1 cellular context compared by ENCODE assay signal in the genomic region with DNA sequence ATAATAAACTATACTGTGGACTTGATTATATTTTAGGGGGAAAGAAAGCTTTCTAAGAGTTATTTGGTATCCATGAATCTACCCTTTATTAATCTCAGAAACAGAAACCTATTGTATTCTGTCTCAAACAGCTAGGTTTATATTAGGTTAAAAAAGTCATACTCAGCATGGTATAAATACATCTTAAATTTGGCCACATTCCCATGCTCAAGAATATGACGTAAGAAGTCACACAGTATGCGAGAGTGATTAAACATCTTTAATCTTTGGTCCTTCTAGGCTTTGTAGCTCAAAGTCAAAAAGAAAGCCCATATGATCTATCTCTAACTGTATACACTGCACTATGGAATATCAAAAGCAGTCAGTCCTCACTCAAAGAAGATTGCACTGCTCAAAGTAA.
A peak's percentile ranks its signal among the peaks of the same experiment; 100 is the strongest.
TF ChIP-seq lines count a peak whose summit lies in the region.

No MANE protein-coding gene starts in this region.

TF ChIP-seq in HepG2, 621 proteins besides CTCF, POLR2A, EP300 and RAD21:
- TF ChIP-seq, protein P1, sequence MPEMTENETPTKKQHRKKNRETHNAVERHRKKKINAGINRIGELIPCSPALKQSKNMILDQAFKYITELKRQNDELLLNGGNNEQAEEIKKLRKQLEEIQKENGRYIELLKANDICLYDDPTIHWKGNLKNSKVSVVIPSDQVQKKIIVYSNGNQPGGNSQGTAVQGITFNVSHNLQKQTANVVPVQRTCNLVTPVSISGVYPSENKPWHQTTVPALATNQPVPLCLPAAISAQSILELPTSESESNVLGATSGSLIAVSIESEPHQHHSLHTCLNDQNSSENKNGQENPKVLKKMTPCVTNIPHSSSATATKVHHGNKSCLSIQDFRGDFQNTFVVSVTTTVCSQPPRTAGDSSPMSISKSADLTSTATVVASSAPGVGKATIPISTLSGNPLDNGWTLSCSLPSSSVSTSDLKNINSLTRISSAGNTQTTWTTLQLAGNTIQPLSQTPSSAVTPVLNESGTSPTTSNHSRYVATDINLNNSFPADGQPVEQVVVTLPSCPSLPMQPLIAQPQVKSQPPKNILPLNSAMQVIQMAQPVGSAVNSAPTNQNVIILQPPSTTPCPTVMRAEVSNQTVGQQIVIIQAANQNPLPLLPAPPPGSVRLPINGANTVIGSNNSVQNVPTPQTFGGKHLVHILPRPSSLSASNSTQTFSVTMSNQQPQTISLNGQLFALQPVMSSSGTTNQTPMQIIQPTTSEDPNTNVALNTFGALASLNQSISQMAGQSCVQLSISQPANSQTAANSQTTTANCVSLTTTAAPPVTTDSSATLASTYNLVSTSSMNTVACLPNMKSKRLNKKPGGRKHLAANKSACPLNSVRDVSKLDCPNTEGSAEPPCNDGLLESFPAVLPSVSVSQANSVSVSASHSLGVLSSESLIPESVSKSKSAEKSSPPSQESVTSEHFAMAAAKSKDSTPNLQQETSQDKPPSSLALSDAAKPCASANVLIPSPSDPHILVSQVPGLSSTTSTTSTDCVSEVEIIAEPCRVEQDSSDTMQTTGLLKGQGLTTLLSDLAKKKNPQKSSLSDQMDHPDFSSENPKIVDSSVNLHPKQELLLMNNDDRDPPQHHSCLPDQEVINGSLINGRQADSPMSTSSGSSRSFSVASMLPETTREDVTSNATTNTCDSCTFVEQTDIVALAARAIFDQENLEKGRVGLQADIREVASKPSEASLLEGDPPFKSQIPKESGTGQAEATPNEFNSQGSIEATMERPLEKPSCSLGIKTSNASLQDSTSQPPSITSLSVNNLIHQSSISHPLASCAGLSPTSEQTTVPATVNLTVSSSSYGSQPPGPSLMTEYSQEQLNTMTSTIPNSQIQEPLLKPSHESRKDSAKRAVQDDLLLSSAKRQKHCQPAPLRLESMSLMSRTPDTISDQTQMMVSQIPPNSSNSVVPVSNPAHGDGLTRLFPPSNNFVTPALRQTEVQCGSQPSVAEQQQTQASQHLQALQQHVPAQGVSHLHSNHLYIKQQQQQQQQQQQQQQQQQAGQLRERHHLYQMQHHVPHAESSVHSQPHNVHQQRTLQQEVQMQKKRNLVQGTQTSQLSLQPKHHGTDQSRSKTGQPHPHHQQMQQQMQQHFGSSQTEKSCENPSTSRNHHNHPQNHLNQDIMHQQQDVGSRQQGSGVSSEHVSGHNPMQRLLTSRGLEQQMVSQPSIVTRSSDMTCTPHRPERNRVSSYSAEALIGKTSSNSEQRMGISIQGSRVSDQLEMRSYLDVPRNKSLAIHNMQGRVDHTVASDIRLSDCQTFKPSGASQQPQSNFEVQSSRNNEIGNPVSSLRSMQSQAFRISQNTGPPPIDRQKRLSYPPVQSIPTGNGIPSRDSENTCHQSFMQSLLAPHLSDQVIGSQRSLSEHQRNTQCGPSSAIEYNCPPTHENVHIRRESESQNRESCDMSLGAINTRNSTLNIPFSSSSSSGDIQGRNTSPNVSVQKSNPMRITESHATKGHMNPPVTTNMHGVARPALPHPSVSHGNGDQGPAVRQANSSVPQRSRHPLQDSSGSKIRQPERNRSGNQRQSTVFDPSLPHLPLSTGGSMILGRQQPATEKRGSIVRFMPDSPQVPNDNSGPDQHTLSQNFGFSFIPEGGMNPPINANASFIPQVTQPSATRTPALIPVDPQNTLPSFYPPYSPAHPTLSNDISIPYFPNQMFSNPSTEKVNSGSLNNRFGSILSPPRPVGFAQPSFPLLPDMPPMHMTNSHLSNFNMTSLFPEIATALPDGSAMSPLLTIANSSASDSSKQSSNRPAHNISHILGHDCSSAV (CRISPR knock-in tag; IDR thresholded peaks at IDR 0.05; ENCODE audit: borderline replicate concordance): no peak
- TF ChIP-seq ZBTB7B (CRISPR knock-in tag; IDR thresholded peaks at IDR 0.05) (no peak), ATF7 (IDR thresholded peaks at IDR 0.05) (peak; percentile 10; the same call in 1 of the 2 replicates), ATF7 (CRISPR knock-in tag; IDR thresholded peaks at IDR 0.05) (no peak), YY1 (IDR thresholded peaks at IDR 0.05; ENCODE audit: insufficient read depth, insufficient replicate concordance, low read depth, low read length) (no peak), RFX5 (IDR thresholded peaks at IDR 0.05; ENCODE audit: low read depth, low read length) (no peak), PHF20 (CRISPR knock-in tag; IDR thresholded peaks at IDR 0.05) (no peak), TCF7L2 (IDR thresholded peaks at IDR 0.05; ENCODE audit: low read depth, low read length) (no peak)
TF ChIP-seq in HepG2: peak in this region for 1.
